In genomic region chr22:47371263-47372090, GRCh38 we compare ENCODE assay signal across 18 cellular contexts.
DNase-seq lines count a peak whose midpoint lies in the region; ATAC-seq and TF ChIP-seq lines count a peak whose summit lies in the region.
"Had no signal": no experiment of that assay in that cellular context is flagged by ENCODE, and none has a peak within 500 bp of the region (broad histone marks: within the 10 kb centered on the region; RNA-seq: fewer than 3 reads in every experiment).

No MANE protein-coding gene starts in this region.

- WGBS in stomach, 5 donors, result 52 to 69% (median 66%) methylated on average over 14 to 15 of the region's 15 CpGs

- no peak overlapping the region for H2AFZ ChIP-seq in osteoblast (ENCODE audit: low read length)

- ATAC-seq in GM21423 (IDR thresholded peaks at IDR 0.05; ENCODE audit: unreplicated experiment), result no peak
- ATAC-seq in HG03196 (IDR thresholded peaks at IDR 0.05; ENCODE audit: unreplicated experiment), result no peak
- no peak for ATAC-seq in HG03097 (IDR thresholded peaks at IDR 0.05; ENCODE audit: low FRiP score, unreplicated experiment)
- ATAC-seq: Panc1 had no signal

- H4K20me1 ChIP-seq in osteoblast (ENCODE audit: insufficient read depth, low read length), result no peaks in the 10 kb centered on the region

- H3K27me3 ChIP-seq in WERI-Rb-1 (ENCODE audit: insufficient read depth, low read depth, severe bottlenecking) (no peaks in the 10 kb centered on the region), osteoblast (ENCODE audit: insufficient read depth, low read length) (no peaks in the 10 kb centered on the region), stomach (peaks cover 0 to 77% (median 8%) of the 10 kb centered on the region in 3 donors)
- H3K27me3 ChIP-seq: BE2C had no signal

- H3K4me2 ChIP-seq in osteoblast (ENCODE audit: insufficient read depth, low read length), result no peak overlapping the region

- TF ChIP-seq CTCF in WERI-Rb-1 (IDR thresholded peaks at IDR 0.05; ENCODE audit: low read depth, low read length) (no peak), choroid plexus epithelial cell (conservative IDR thresholded peaks at IDR 0.05; ENCODE audit: low read depth, low read length) (no peak), osteoblast (IDR thresholded peaks at IDR 0.05; ENCODE audit: extremely low read depth, low read depth, low read length) (no peak), stomach (IDR thresholded peaks at IDR 0.05) (no peak)

- no peaks in the 10 kb centered on the region for H3K79me2 ChIP-seq in osteoblast (ENCODE audit: insufficient read depth, low read length)

- TF ChIP-seq POLR2A in stomach (IDR thresholded peaks at IDR 0.05), result no peak

- H3K4me1 ChIP-seq in osteoblast (ENCODE audit: insufficient read depth, low read length) (no peaks in the 10 kb centered on the region), stomach (no peaks in the 10 kb centered on the region)
- H3K4me1 ChIP-seq: BE2C, HAP-1 had no signal

- H3K27ac ChIP-seq in WERI-Rb-1, result no peak overlapping the region
- no peak overlapping the region for H3K27ac ChIP-seq in osteoblast (ENCODE audit: low read depth, low read length)
- H3K27ac ChIP-seq in stomach, result no peak overlapping the region

- DNase-seq in WERI-Rb-1, result peak; percentile 3
- peak; percentile 2 for DNase-seq in choroid plexus epithelial cell (ENCODE audit: low read depth)
- DNase-seq in osteoblast (ENCODE audit: insufficient read length, low spot score, missing footprints), result peak; percentile 18
- DNase-seq in stomach, result peak; percentile 16
- DNase-seq: ACHN, BE2C, Calu3, DMS53, KBM-7, NCI-H1436 treated with DMSO at 0.1 percent for 48 hours, NCI-H2081, NCI-H510A, NCI-H774 had no signal

- H3K9me3 ChIP-seq in WERI-Rb-1 (ENCODE audit: severe bottlenecking) (no peaks in the 10 kb centered on the region), osteoblast (ENCODE audit: low read depth, low read length) (no peaks in the 10 kb centered on the region), stomach (no peaks in the 10 kb centered on the region)
- H3K9me3 ChIP-seq: HAP-1 had no signal

- no peak overlapping the region for H3K4me3 ChIP-seq in WERI-Rb-1 (ENCODE audit: low read depth, low read length)
- no peak overlapping the region for H3K4me3 ChIP-seq in choroid plexus epithelial cell (ENCODE audit: low read depth, low read length)
- no peak overlapping the region for H3K4me3 ChIP-seq in osteoblast (ENCODE audit: insufficient read depth, low read length)
- H3K4me3 ChIP-seq in stomach, result no peak overlapping the region
- H3K4me3 ChIP-seq: HAP-1 had no signal

- no peaks in the 10 kb centered on the region for H3K36me3 ChIP-seq in WERI-Rb-1
- H3K36me3 ChIP-seq in osteoblast (ENCODE audit: insufficient read depth, low read length), result no peaks in the 10 kb centered on the region
- no peaks in the 10 kb centered on the region for H3K36me3 ChIP-seq in stomach
- H3K36me3 ChIP-seq: BE2C, HAP-1 had no signal

- no peak for TF ChIP-seq EP300 in stomach (IDR thresholded peaks at IDR 0.05)

- intact Hi-C loops in stomach (cut with DNase I; ENCODE audit: low total_unique reads), result no loop called here
